Comparison of ENCODE assay signal across 22 cellular contexts in genomic region chr1:230648114-230648513, GRCh38.
"Had no signal": no experiment of that assay in that cellular context is flagged by ENCODE, and none has a peak within 500 bp of the region (broad histone marks: within the 10 kb centered on the region; RNA-seq: fewer than 3 reads in every experiment).

No MANE protein-coding gene starts in this region.

- H3K27me3 Mint-ChIP-seq: dendritic cell treated with granulocyte-macrophage colony-stimulating factor and Interleukin-4, amounts not matched to agents 40 ng/mL and 50 ng/mL, for 4 days; effector memory CD8-positive, alpha-beta T cell; naive thymus-derived CD8-positive, alpha-beta T cell had no signal

- ATAC-seq: effector memory CD8-positive, alpha-beta T cell; gastroesophageal sphincter; naive thymus-derived CD8-positive, alpha-beta T cell had no signal

- H3K4me3 ChIP-seq: esophagus muscularis mucosa, gastroesophageal sphincter, right atrium auricular region, sigmoid colon, skin epidermis, stomach, thoracic aorta, transverse colon had no signal

- H3K36me3 ChIP-seq: neutrophil, right atrium auricular region, sigmoid colon, thoracic aorta, transverse colon had no signal

- H3K9me3 Mint-ChIP-seq: dendritic cell treated with granulocyte-macrophage colony-stimulating factor and Interleukin-4, amounts not matched to agents 40 ng/mL and 50 ng/mL, for 4 days; effector memory CD8-positive, alpha-beta T cell had no signal

- FAIRE-seq: colon, keratinocyte had no signal

- DNase-seq: effector memory CD8-positive, alpha-beta T cell; foreskin fibroblast; glutamatergic neuron; mammary epithelial cell; naive thymus-derived CD8-positive, alpha-beta T cell; sigmoid colon; stimulated activated CD4-positive, alpha-beta T cell treated with anti-CD3 and anti-CD28 coated beads, Interleukin-2, amount 100 ng/mL, for 24 hours; stimulated activated CD4-positive, alpha-beta T cell treated with anti-CD3 and anti-CD28 coated beads, Interleukin-4, amount 100 ng/mL, for 4 hours; stimulated activated naive CD4-positive, alpha-beta T cell; stomach; substantia nigra; transverse colon had no signal

- H3K4me3 Mint-ChIP-seq: dendritic cell treated with granulocyte-macrophage colony-stimulating factor and Interleukin-4, amounts not matched to agents 40 ng/mL and 50 ng/mL, for 4 days; effector memory CD8-positive, alpha-beta T cell had no signal

- H3K27me3 ChIP-seq: esophagus muscularis mucosa, gastroesophageal sphincter, neutrophil, right atrium auricular region, sigmoid colon, stomach, transverse colon had no signal

- H3K27ac Mint-ChIP-seq: dendritic cell treated with granulocyte-macrophage colony-stimulating factor and Interleukin-4, amounts not matched to agents 40 ng/mL and 50 ng/mL, for 4 days; effector memory CD8-positive, alpha-beta T cell; naive thymus-derived CD8-positive, alpha-beta T cell had no signal

- H3K9me3 ChIP-seq: esophagus muscularis mucosa, gastroesophageal sphincter, neutrophil, right atrium auricular region, sigmoid colon, stomach, thoracic aorta, transverse colon had no signal

- H3K27ac ChIP-seq: epithelial cell of prostate, esophagus muscularis mucosa, gastroesophageal sphincter, neutrophil, right atrium auricular region, sigmoid colon, skin epidermis, stomach, thoracic aorta, transverse colon had no signal
